Comparison of ENCODE assay signal across 9 cellular contexts in genomic region chr11:130181295-130182272, GRCh38. TPM values are rescaled to one million over a fixed set of nuclear protein-coding genes. Genes with fewer than 3 reads are reported as not detected.
DNase-seq lines count a peak whose midpoint lies in the region; ATAC-seq and TF ChIP-seq lines count a peak whose summit lies in the region.
"Had no signal": no experiment of that assay in that cellular context is flagged by ENCODE, and none has a peak within 500 bp of the region (broad histone marks: within the 10 kb centered on the region; RNA-seq: fewer than 3 reads in every experiment).

No MANE protein-coding gene starts in this region.

- no peaks in the 10 kb centered on the region for H4K20me1 ChIP-seq in BLaER1 treated with 17β-estradiol and CSF1 and Interleukin-3, amounts not matched to agents 10 nM and 100 nM
- peaks cover 6% of the 10 kb centered on the region; the same call in 1 of the 2 replicates for H4K20me1 ChIP-seq in HCT116 (ENCODE audit: insufficient read depth)

- DNase-seq in HCT116 (ENCODE audit: low read depth, low spot score) (no peak), NCI-H2029 (lab: John Stamatoyannopoulos, UW) (peak; percentile 99), breast epithelium (ENCODE audit: low spot score in 2 of 2) (no peak), UCSD-AML1 (lab: John Stamatoyannopoulos, UW; ENCODE audit: unreplicated experiment) (no peak), posterior vena cava (ENCODE audit: low spot score) (no peak), HAP-1 (ENCODE audit: low spot score in 2 of 2) (no peak)

- peak; percentile 52 for ATAC-seq in HCT116

- no peak overlapping the region for H3K4me3 Mint-ChIP-seq in nephron
- H3K4me3 Mint-ChIP-seq: activated naive CD4-positive, alpha-beta T cell treated with anti-CD3 and anti-CD28 coated beads, Interleukin-2, amount 50 U/mL, for 24 hours had no signal

- H3K9me3 Mint-ChIP-seq in nephron: no peaks in the 10 kb centered on the region
- H3K9me3 Mint-ChIP-seq: activated naive CD4-positive, alpha-beta T cell treated with anti-CD3 and anti-CD28 coated beads, Interleukin-2, amount 50 U/mL, for 24 hours had no signal

- H3K36me3 ChIP-seq in BLaER1 treated with 17β-estradiol and CSF1 and Interleukin-3, amounts not matched to agents 10 nM and 100 nM: no peaks in the 10 kb centered on the region
- H3K36me3 ChIP-seq in HCT116 (ENCODE audit: control insufficient read depth in 1 of 2, insufficient read depth in 2 of 2, low read length in 2 of 2) (no peaks in the 10 kb centered on the region), breast epithelium (no peaks in the 10 kb centered on the region), HAP-1 (replicated peaks) (no peaks in the 10 kb centered on the region)

- RAD21 ChIA-PET in HCT116 (lab: Charles Lee; ENCODE audit: low non-redundant PET in 1 of 2, low total read pairs in 2 of 2, uncharacterized antibody in 2 of 2, unreplicated experiment in 2 of 2): interaction anchor here in 1 of 2 experiments (0.8 kb wide), 1 partner anchor 109 kb away, joined by 8 read pairs; no protein-coding TSS in a partner anchor

- TF ChIP-seq RAD21 in HCT116 (IDR thresholded peaks at IDR 0.05; ENCODE audit: low read depth): no peak

- in situ Hi-C loops in HAP-1 (cut with MboI; ENCODE audit: low sequenced_read_pairs): no loop called here

- peaks cover 83% of the 10 kb centered on the region for H3K79me2 ChIP-seq in HCT116 (ENCODE audit: insufficient read depth, low read length)

- H3K36me3 Mint-ChIP-seq in nephron (ENCODE audit: low read depth): no peaks in the 10 kb centered on the region
- H3K36me3 Mint-ChIP-seq: activated naive CD4-positive, alpha-beta T cell treated with anti-CD3 and anti-CD28 coated beads, Interleukin-2, amount 50 U/mL, for 24 hours had no signal

- BruUV-seq in HCT116 (replicated peaks; lab: Mats Ljungman, UMichigan): no TSS peak

- H3K4me1 ChIP-seq in BLaER1 treated with 17β-estradiol and CSF1 and Interleukin-3, amounts not matched to agents 10 nM and 100 nM: peaks cover 25 to 57% (median 39%) of the 10 kb centered on the region in 10 experiments
- H3K4me1 ChIP-seq in HCT116 (ENCODE audit: control insufficient read depth in 1 of 2, insufficient read depth in 2 of 2, low read length in 2 of 2): peaks cover 16 to 39% of the 10 kb centered on the region in 2 experiments
- H3K4me1 ChIP-seq in breast epithelium: peaks cover 0 to 12% of the 10 kb centered on the region in 2 donors
- H3K4me1 ChIP-seq in HAP-1: no peaks in the 10 kb centered on the region

- H3K9ac ChIP-seq in BLaER1 treated with 17β-estradiol and CSF1 and Interleukin-3, amounts not matched to agents 10 nM and 100 nM: no peak overlapping the region
- H3K9ac ChIP-seq in HCT116 (ENCODE audit: low read length): no peak overlapping the region

- POLR2A ChIA-PET in HCT116 (lab: Charles Lee): no interaction called here

- peak overlapping the region in 7 of 11 experiments; percentile 6 to 79 (median 70); a peak in 9 of 22 replicates for H3K4me2 ChIP-seq in BLaER1 treated with 17β-estradiol and CSF1 and Interleukin-3, amounts not matched to agents 10 nM and 100 nM
- H3K4me2 ChIP-seq in HCT116 (ENCODE audit: low read length): peak overlapping the region; percentile 28

- H3K9me2 ChIP-seq in HCT116 (ENCODE audit: insufficient read depth): no peaks in the 10 kb centered on the region

- H3K27ac Mint-ChIP-seq in nephron: peak overlapping the region; percentile 76 to 96 (median 89)
- H3K27ac Mint-ChIP-seq: activated naive CD4-positive, alpha-beta T cell treated with anti-CD3 and anti-CD28 coated beads, Interleukin-2, amount 50 U/mL, for 24 hours had no signal

- no peak overlapping the region for H3K4me3 ChIP-seq in BLaER1 treated with 17β-estradiol and CSF1 and Interleukin-3, amounts not matched to agents 10 nM and 100 nM
- no peak overlapping the region for H3K4me3 ChIP-seq in HCT116 (replicated peaks in 1 of 2; ENCODE audit: low read depth in 1 of 2, low read length in 2 of 2)
- H3K4me3 ChIP-seq in breast epithelium: no peak overlapping the region
- H3K4me3 ChIP-seq in HAP-1: no peak overlapping the region

- H2AFZ ChIP-seq in HCT116 (ENCODE audit: low read depth, low read length, poor library complexity, severe bottlenecking): no peak overlapping the region

- peaks cover 38% of the 10 kb centered on the region for H3K4me1 Mint-ChIP-seq in nephron
- H3K4me1 Mint-ChIP-seq: activated naive CD4-positive, alpha-beta T cell treated with anti-CD3 and anti-CD28 coated beads, Interleukin-2, amount 50 U/mL, for 24 hours had no signal

- TF ChIP-seq POLR2A in HCT116 (IDR thresholded peaks at IDR 0.05; ENCODE audit: borderline replicate concordance, extremely low read depth, insufficient read depth, insufficient read length) (no peak), breast epithelium (IDR thresholded peaks at IDR 0.05) (no peak)

- H3K27me3 ChIP-seq in BLaER1 treated with 17β-estradiol and CSF1 and Interleukin-3, amounts not matched to agents 10 nM and 100 nM: no peaks in the 10 kb centered on the region
- H3K27me3 ChIP-seq in HCT116 (ENCODE audit: insufficient read depth, low read length) (no peaks in the 10 kb centered on the region), breast epithelium (no peaks in the 10 kb centered on the region), HAP-1 (ENCODE audit: low read depth) (no peaks in the 10 kb centered on the region)

- intact Hi-C loops in HCT116 (cut with micrococcal nuclease) (no loop called here), breast epithelium (cut with DNase I; ENCODE audit: low total_unique reads) (no loop called here), posterior vena cava (cut with DNase I) (no loop called here)

- peaks cover 5% of the 10 kb centered on the region for H3K27me3 Mint-ChIP-seq in nephron (ENCODE audit: low read depth)

- H3K27ac ChIP-seq in BLaER1 treated with 17β-estradiol and CSF1 and Interleukin-3, amounts not matched to agents 10 nM and 100 nM: peak overlapping the region in 2 of 11 experiments; percentile 33 to 35; a peak in 2 of 22 replicates
- no peak overlapping the region for H3K27ac ChIP-seq in HCT116 (ENCODE audit: low read depth, low read length)
- peak overlapping the region; percentile 52 to 73 for H3K27ac ChIP-seq in breast epithelium

- CTCF ChIA-PET in HCT116 (lab: Charles Lee): interaction anchor here (0.7 kb wide), 1 partner anchor 31 kb away, joined by 3 read pairs; no protein-coding TSS in a partner anchor

- H3K9me3 ChIP-seq in BLaER1 treated with 17β-estradiol and CSF1 and Interleukin-3, amounts not matched to agents 10 nM and 100 nM (replicated peaks in 1 of 11): peaks cover 0 to 3% (median 0%) of the 10 kb centered on the region in 11 experiments; a peak in 1 of 22 replicates
- H3K9me3 ChIP-seq in HCT116 (ENCODE audit: control insufficient read depth in 1 of 2, insufficient read depth in 1 of 2, low read depth in 1 of 2, low read length in 2 of 2) (no peaks in the 10 kb centered on the region), breast epithelium (no peaks in the 10 kb centered on the region), HAP-1 (no peaks in the 10 kb centered on the region)

- no peak for TF ChIP-seq CTCF in HCT116 (IDR thresholded peaks at IDR 0.05 in 2 of 3, conservative IDR thresholded peaks at IDR 0.05 in 1 of 3; ENCODE audit: borderline replicate concordance in 1 of 3, insufficient read depth in 1 of 3, low read depth in 2 of 3, low read length in 2 of 3)
- TF ChIP-seq CTCF in breast epithelium (IDR thresholded peaks at IDR 0.05): no peak
- no peak for TF ChIP-seq CTCF in nephron (IDR thresholded peaks at IDR 0.05; ENCODE audit: unreplicated experiment in 3 of 3)

TF ChIP-seq in HCT116, 20 proteins besides CTCF, POLR2A, EP300 and RAD21:
- TF ChIP-seq SP1 (IDR thresholded peaks at IDR 0.05; ENCODE audit: low read depth) (no peak), TCF7L2 (IDR thresholded peaks at IDR 0.05; ENCODE audit: borderline replicate concordance, extremely low read depth, insufficient read depth, insufficient read length) (peak; percentile 91), CBX3 (IDR thresholded peaks at IDR 0.05; ENCODE audit: low read depth) (no peak), SRF (IDR thresholded peaks at IDR 0.05; ENCODE audit: low read depth) (no peak)

RNA-seq across cellular contexts. Expression of gene ST14, which starts 22.0 kb away (rescaled TPM):
- total RNA-seq in HCT116 (2021; ENCODE audit: unreplicated experiment): 107 TPM
- 133 and 134 TPM in 2 replicates for polyA plus RNA-seq in HCT116 (2012)
- total RNA-seq in breast epithelium: 10 to 100 TPM in 2 of 3 donors, 1 to 10 TPM in 1; 9.9 to 89.0 (median 48.5) TPM
- 1 to 10 TPM; 4.9 to 6.0 TPM for total RNA-seq in posterior vena cava
